Comparison of ENCODE assay signal across 10 cellular contexts in the genomic region with DNA sequence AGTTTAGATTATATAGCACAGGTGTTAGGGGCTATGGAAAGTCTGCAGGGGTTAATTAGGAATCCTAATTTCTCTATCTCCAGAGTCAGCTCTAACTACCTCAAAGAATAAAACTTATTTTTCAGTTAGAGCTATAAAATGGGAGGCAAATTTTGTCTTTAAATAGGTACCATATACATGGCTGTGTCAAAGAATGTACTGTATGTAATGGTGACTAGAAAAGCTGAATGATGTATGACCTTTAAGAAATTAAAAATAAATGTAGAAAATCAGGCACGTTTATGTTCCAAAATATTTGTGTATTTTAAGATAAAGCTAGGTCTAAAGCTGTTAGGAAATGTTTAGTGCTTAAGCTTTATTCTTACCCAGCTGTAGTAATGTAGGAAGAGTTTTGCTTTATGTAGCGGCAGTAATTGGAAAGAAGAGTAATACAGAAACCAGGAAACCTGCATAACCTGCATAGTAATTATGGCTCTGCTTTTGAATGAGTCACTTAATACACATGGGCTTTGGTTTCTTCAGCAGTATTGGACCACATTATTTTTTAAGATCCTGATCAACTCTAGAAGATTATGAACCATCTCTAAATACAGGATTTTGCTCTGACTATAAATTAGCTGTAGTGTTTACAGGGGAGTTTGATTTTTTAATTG.
A peak's percentile ranks its signal among the peaks of the same experiment; 100 is the strongest.
DNase-seq lines count a peak whose midpoint lies in the region; ATAC-seq and TF ChIP-seq lines count a peak whose summit lies in the region.
"Had no signal": no experiment of that assay in that cellular context is flagged by ENCODE, and none has a peak within 500 bp of the region (broad histone marks: within the 10 kb centered on the region; RNA-seq: fewer than 3 reads in every experiment).

No MANE protein-coding gene starts in this region.

- DNase-seq in activated naive CD4-positive, alpha-beta T cell treated with anti-CD3 and anti-CD28 coated beads, Interleukin-2, amount 50 U/mL, for 72 hours (ENCODE audit: low spot score in 2 of 2), result no peak
- no peak for DNase-seq in activated naive CD4-positive, alpha-beta T cell treated with Interleukin-2 at 50 U/mL for 16 hours
- no peak for DNase-seq in activated T-helper 2 cell treated with anti-CD3 and anti-CD28 coated beads, Interferon-gamma antibody, Interleukin-2, Interleukin-4, amounts not matched to agents 10 μg/mL and 5 μg/mL and 100 μg/mL, durations not matched to agents 14 hours and 24 hours and 36 hours (ENCODE audit: low spot score)
- DNase-seq in CD1c-positive myeloid dendritic cell (ENCODE audit: extremely low spot score), result no peak
- DNase-seq in globus pallidus (ENCODE audit: low spot score), result no peak
- DNase-seq: DND-41 had no signal

- H3K9me3 ChIP-seq in gastroesophageal sphincter, result no peaks in the 10 kb centered on the region
- H3K9me3 ChIP-seq: neutrophil had no signal

- H3K36me3 ChIP-seq in gastroesophageal sphincter, result peaks cover 2 to 36% of the 10 kb centered on the region in 2 donors

- H3K4me3 ChIP-seq in gastroesophageal sphincter, result no peak overlapping the region

- H3K4me3 Mint-ChIP-seq in activated T-helper 2 cell treated with anti-CD3 and anti-CD28 coated beads, Interferon-gamma antibody, Interleukin-2, Interleukin-4, amounts not matched to agents 10 μg/mL and 5 μg/mL and 100 μg/mL, durations not matched to agents 14 hours and 24 hours and 36 hours (ENCODE audit: low read depth), result no peak overlapping the region
- H3K4me3 Mint-ChIP-seq in stimulated activated naive CD8-positive, alpha-beta T cell treated with anti-CD3 and anti-CD28 coated beads, Interleukin-15, Interleukin-2, amounts not matched to agents 100 ng/mL and 50 ng/mL, for 24 hours, result no peak overlapping the region

- peaks cover 41% of the 10 kb centered on the region for H3K4me1 Mint-ChIP-seq in activated T-helper 2 cell treated with anti-CD3 and anti-CD28 coated beads, Interferon-gamma antibody, Interleukin-2, Interleukin-4, amounts not matched to agents 10 μg/mL and 5 μg/mL and 100 μg/mL, durations not matched to agents 14 hours and 24 hours and 36 hours (ENCODE audit: low read depth)
- H3K4me1 Mint-ChIP-seq in stimulated activated naive CD8-positive, alpha-beta T cell treated with anti-CD3 and anti-CD28 coated beads, Interleukin-15, Interleukin-2, amounts not matched to agents 100 ng/mL and 50 ng/mL, for 24 hours (ENCODE audit: low read depth), result peaks cover 73% of the 10 kb centered on the region

- peaks cover 4 to 47% of the 10 kb centered on the region in 2 donors for H3K36me3 Mint-ChIP-seq in activated naive CD4-positive, alpha-beta T cell treated with anti-CD3 and anti-CD28 coated beads, Interleukin-2, amount 50 U/mL, for 72 hours
- H3K36me3 Mint-ChIP-seq in activated T-helper 2 cell treated with anti-CD3 and anti-CD28 coated beads, Interferon-gamma antibody, Interleukin-2, Interleukin-4, amounts not matched to agents 10 μg/mL and 5 μg/mL and 100 μg/mL, durations not matched to agents 14 hours and 24 hours and 36 hours (ENCODE audit: low read depth), result peaks cover 72% of the 10 kb centered on the region
- peaks cover 74% of the 10 kb centered on the region for H3K36me3 Mint-ChIP-seq in stimulated activated naive CD8-positive, alpha-beta T cell treated with anti-CD3 and anti-CD28 coated beads, Interleukin-15, Interleukin-2, amounts not matched to agents 100 ng/mL and 50 ng/mL, for 24 hours (ENCODE audit: low read depth)

- H3K27me3 Mint-ChIP-seq in activated T-helper 2 cell treated with anti-CD3 and anti-CD28 coated beads, Interferon-gamma antibody, Interleukin-2, Interleukin-4, amounts not matched to agents 10 μg/mL and 5 μg/mL and 100 μg/mL, durations not matched to agents 14 hours and 24 hours and 36 hours (ENCODE audit: low read depth), result no peaks in the 10 kb centered on the region
- H3K27me3 Mint-ChIP-seq in stimulated activated naive CD8-positive, alpha-beta T cell treated with anti-CD3 and anti-CD28 coated beads, Interleukin-15, Interleukin-2, amounts not matched to agents 100 ng/mL and 50 ng/mL, for 24 hours, result no peaks in the 10 kb centered on the region

- H3K27ac Mint-ChIP-seq in activated naive CD4-positive, alpha-beta T cell treated with anti-CD3 and anti-CD28 coated beads, Interleukin-2, amount 50 U/mL, for 72 hours, result peak overlapping the region in 1 of 2 donors; percentile 80
- peak overlapping the region; percentile 63 for H3K27ac Mint-ChIP-seq in activated T-helper 2 cell treated with anti-CD3 and anti-CD28 coated beads, Interferon-gamma antibody, Interleukin-2, Interleukin-4, amounts not matched to agents 10 μg/mL and 5 μg/mL and 100 μg/mL, durations not matched to agents 14 hours and 24 hours and 36 hours
- H3K27ac Mint-ChIP-seq in stimulated activated naive CD8-positive, alpha-beta T cell treated with anti-CD3 and anti-CD28 coated beads, Interleukin-15, Interleukin-2, amounts not matched to agents 100 ng/mL and 50 ng/mL, for 24 hours, result peak overlapping the region; percentile 49

- ATAC-seq in activated naive CD4-positive, alpha-beta T cell treated with anti-CD3 and anti-CD28 coated beads, Interleukin-2, amount 50 U/mL, for 72 hours, result peak; percentile 88 to 97
- ATAC-seq in HG03060 (IDR thresholded peaks at IDR 0.05; ENCODE audit: low read depth, unreplicated experiment) (peak; percentile 67), gastroesophageal sphincter (no peak)

- WGBS in gastroesophageal sphincter (ENCODE audit: low coverage in 1 of 2), 2 donors, result 63 to 72% methylated on average over 2 of the region's 2 CpGs

- H3K9me3 Mint-ChIP-seq in activated naive CD4-positive, alpha-beta T cell treated with anti-CD3 and anti-CD28 coated beads, Interleukin-2, amount 50 U/mL, for 72 hours, result no peaks in the 10 kb centered on the region
- H3K9me3 Mint-ChIP-seq in activated T-helper 2 cell treated with anti-CD3 and anti-CD28 coated beads, Interferon-gamma antibody, Interleukin-2, Interleukin-4, amounts not matched to agents 10 μg/mL and 5 μg/mL and 100 μg/mL, durations not matched to agents 14 hours and 24 hours and 36 hours, result no peaks in the 10 kb centered on the region
- no peaks in the 10 kb centered on the region for H3K9me3 Mint-ChIP-seq in stimulated activated naive CD8-positive, alpha-beta T cell treated with anti-CD3 and anti-CD28 coated beads, Interleukin-15, Interleukin-2, amounts not matched to agents 100 ng/mL and 50 ng/mL, for 24 hours

- H3K27me3 ChIP-seq in gastroesophageal sphincter, result no peaks in the 10 kb centered on the region
- H3K27me3 ChIP-seq: neutrophil had no signal

- no peak for TF ChIP-seq EP300 in gastroesophageal sphincter (IDR thresholded peaks at IDR 0.05)

- H3K4me1 ChIP-seq in gastroesophageal sphincter, result peaks cover 0 to 66% (median 6%) of the 10 kb centered on the region in 3 donors

- intact Hi-C loops in activated T-helper 2 cell treated with anti-CD3 and anti-CD28 coated beads, Interferon-gamma antibody, Interleukin-2, Interleukin-4, amounts not matched to agents 10 μg/mL and 5 μg/mL and 100 μg/mL, durations not matched to agents 14 hours and 24 hours and 36 hours (cut with micrococcal nuclease), result loop anchor here (5.0 to 10.0 kb wide), 3 partner anchors 74 to 117 kb away; no protein-coding TSS in a partner anchor

- no peak for TF ChIP-seq CTCF in gastroesophageal sphincter (IDR thresholded peaks at IDR 0.05)

- TF ChIP-seq POLR2A in gastroesophageal sphincter (IDR thresholded peaks at IDR 0.05), result no peak

- H3K27ac ChIP-seq in gastroesophageal sphincter, result no peak overlapping the region
- H3K27ac ChIP-seq: neutrophil had no signal
